In the genomic region with DNA sequence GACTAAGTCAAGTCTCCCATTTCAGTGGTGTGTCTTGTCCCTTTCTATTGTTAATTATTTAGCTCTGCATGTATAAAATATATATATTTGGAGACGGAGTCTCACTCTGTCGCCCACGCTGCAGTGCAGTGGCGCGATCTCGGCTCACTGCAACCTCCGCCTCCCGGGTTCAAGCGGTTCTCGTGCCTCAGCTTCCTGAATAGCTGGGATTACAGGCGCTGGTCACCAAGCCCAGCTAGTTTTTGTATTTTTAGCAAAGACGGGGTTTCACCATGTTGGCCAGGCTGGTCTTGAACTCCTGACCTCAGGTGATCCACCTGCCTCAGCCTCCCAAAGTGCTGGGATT, we compare ENCODE assay signal across 10 cellular contexts. TPM values are rescaled to one million over a fixed set of nuclear protein-coding genes. Genes with fewer than 3 reads are reported as not detected.
DNase-seq lines count a peak whose midpoint lies in the region; ATAC-seq, FAIRE-seq and TF ChIP-seq lines count a peak whose summit lies in the region.
"Not testable (repeated sequence)": the region's sequence is repeated elsewhere in the genome, so short reads cannot be mapped to it uniquely, and the experiment has no call there.
"Had no signal": no experiment of that assay in that cellular context is flagged by ENCODE, and none has a peak within 500 bp of the region (broad histone marks: within the 10 kb centered on the region; RNA-seq: fewer than 3 reads in every experiment).

No MANE protein-coding gene starts in this region.

- H4K8ac ChIP-seq in H1 (ENCODE audit: extremely low read depth, insufficient read depth, low read length) = not testable (repeated sequence)

- peaks cover 0 to 28% (median 15%) of the 10 kb centered on the region in 4 donors for H3K4me1 Mint-ChIP-seq in CD4-positive, CD25-positive, alpha-beta regulatory T cell
- H3K4me1 Mint-ChIP-seq in activated naive CD4-positive, alpha-beta T cell treated with anti-CD3 and anti-CD28 coated beads, Interleukin-2, amount 10 ng/mL, durations not matched to agents 7 days and 5 days = peaks cover 14% of the 10 kb centered on the region

- H3K4me3 Mint-ChIP-seq in CD4-positive, CD25-positive, alpha-beta regulatory T cell = peak overlapping the region; percentile 54 to 91 (median 84)
- H3K4me3 Mint-ChIP-seq in activated naive CD4-positive, alpha-beta T cell treated with anti-CD3 and anti-CD28 coated beads, Interleukin-2, amount 10 ng/mL, durations not matched to agents 7 days and 5 days = peak overlapping the region; percentile 88

- H3K79me2 ChIP-seq in H1 (ENCODE audit: control insufficient read depth in 1 of 2, insufficient read depth in 2 of 2, low read length in 2 of 2) (peaks cover 4 to 34% of the 10 kb centered on the region in 2 experiments), keratinocyte (ENCODE audit: control insufficient read depth, insufficient read depth, low read length) (peaks cover 41% of the 10 kb centered on the region), osteoblast (ENCODE audit: insufficient read depth, low read length) (peaks cover 45% of the 10 kb centered on the region)

- not testable (repeated sequence) for ATAC-seq in CD4-positive, CD25-positive, alpha-beta regulatory T cell (ENCODE audit: low read depth in 2 of 2)

- H3K18ac ChIP-seq in H1 (ENCODE audit: extremely low read depth, low read length) = not testable (repeated sequence)

- dilution Hi-C loops in keratinocyte (cut with MboI; ENCODE audit: extremely low pct_ligation_motif_present, low sequenced_read_pairs) = not testable (repeated sequence)

- TF ChIP-seq CTCF in HL-60 (IDR thresholded peaks at IDR 0.05; ENCODE audit: insufficient read depth, low read length); H1 (IDR thresholded peaks at IDR 0.05; ENCODE audit: control extremely low read depth in 1 of 3, insufficient read depth in 1 of 3, low read depth in 1 of 3, low read length in 3 of 3); keratinocyte (optimal IDR thresholded peaks at IDR 0.05 in 1 of 3, IDR thresholded peaks at IDR 0.05 in 1 of 3, conservative IDR thresholded peaks at IDR 0.05 in 1 of 3; ENCODE audit: extremely low read depth in 1 of 3, insufficient read depth in 2 of 3, low read length in 3 of 3); osteoblast (IDR thresholded peaks at IDR 0.05; ENCODE audit: extremely low read depth, low read depth, low read length); tibial artery (IDR thresholded peaks at IDR 0.05): not testable (repeated sequence)

- not testable (repeated sequence) for H3K14ac ChIP-seq in H1 (ENCODE audit: insufficient read length)

- not testable (repeated sequence) for H3K9me1 ChIP-seq in keratinocyte (ENCODE audit: control insufficient read depth, extremely low read depth, insufficient read depth, low read length)

- not testable (repeated sequence) for H3K23me2 ChIP-seq in H1 (ENCODE audit: low read depth, low read length)

- H3K4ac ChIP-seq in H1 (replicated peaks; ENCODE audit: insufficient read length, low read depth, low read length) = not testable (repeated sequence)

- not testable (repeated sequence) for H4K5ac ChIP-seq in H1 (ENCODE audit: insufficient read length, low read depth, low read length)

- not testable (repeated sequence) for H3K9me3 ChIP-seq in CD4-positive, CD25-positive, alpha-beta regulatory T cell (ENCODE audit: control insufficient read depth in 2 of 2, low read length in 2 of 2); SK-N-MC (ENCODE audit: low read depth, low read length); H1 (ENCODE audit: insufficient read depth in 2 of 2, low read depth in 1 of 2, low read length in 1 of 2); keratinocyte (ENCODE audit: control insufficient read depth, low read depth, low read length); osteoblast (ENCODE audit: low read depth, low read length); tibial artery

- not testable (repeated sequence) for TF ChIP-seq EP300 in H1 (IDR thresholded peaks at IDR 0.05; ENCODE audit: borderline replicate concordance in 1 of 2, low read depth in 2 of 2, low read length in 2 of 2)

- TF ChIP-seq RAD21 in H1 (IDR thresholded peaks at IDR 0.05 in 1 of 2, conservative IDR thresholded peaks at IDR 0.05 in 1 of 2; ENCODE audit: low read depth in 2 of 2, low read length in 2 of 2) = not testable (repeated sequence)

- H3K27ac ChIP-seq in CD4-positive, CD25-positive, alpha-beta regulatory T cell (ENCODE audit: insufficient read depth, low read length, poor library complexity, severe bottlenecking); SK-N-MC; H1 (ENCODE audit: low read depth, low read length); osteoblast (ENCODE audit: low read depth, low read length); tibial artery: not testable (repeated sequence)
- H3K27ac ChIP-seq in HL-60 (replicated peaks) (peak overlapping the region; percentile 3; the same call in 1 of the 2 replicates), keratinocyte (ENCODE audit: control insufficient read depth, insufficient read depth, low read length) (peak overlapping the region; percentile 39)

- not testable (repeated sequence) for TF ChIP-seq POLR2A in H1 (IDR thresholded peaks at IDR 0.05; ENCODE audit: control extremely low read depth in 1 of 2, low read depth in 2 of 2, low read length in 2 of 2)

- not testable (repeated sequence) for DNase-seq in CD4-positive, CD25-positive, alpha-beta regulatory T cell; HL-60 (ENCODE audit: low read depth in 1 of 2, low spot score in 1 of 2); SK-N-MC (ENCODE audit: low read depth, low spot score); activated naive CD4-positive, alpha-beta T cell treated with anti-CD3 and anti-CD28 coated beads, Interleukin-2, amount 10 ng/mL, durations not matched to agents 7 days and 5 days; H1 (ENCODE audit: low read depth in 1 of 2, low spot score in 2 of 2); keratinocyte (ENCODE audit: low read depth, low spot score); osteoblast (ENCODE audit: insufficient read length, low spot score, missing footprints)
- peak in 1 of 2 donors; percentile 43 for DNase-seq in tibial artery

- H3K23ac ChIP-seq in H1 (ENCODE audit: insufficient read length) = not testable (repeated sequence)

- POLR2A ChIA-PET in H1 (lab: Charles Lee; ENCODE audit: partially characterized antibody) = interaction anchor here (1.3 to 1.7 kb wide), 2 partner anchors 12 to 41 kb away, joined by 3 to 7 read pairs; no protein-coding TSS in a partner anchor

- H2BK12ac ChIP-seq in H1 (ENCODE audit: low read depth, low read length) = not testable (repeated sequence)

- FAIRE-seq in H1 (lab: Jason Lieb, UNC); keratinocyte (lab: Jason Lieb, UNC): not testable (repeated sequence)

- H2AFZ ChIP-seq in H1 (ENCODE audit: low read length) (peak overlapping the region; percentile 98), keratinocyte (ENCODE audit: control insufficient read depth, low read length) (peak overlapping the region; percentile 72), osteoblast (ENCODE audit: low read length) (peak overlapping the region; percentile 65)

- not testable (repeated sequence) for H3K27ac Mint-ChIP-seq in CD4-positive, CD25-positive, alpha-beta regulatory T cell; activated naive CD4-positive, alpha-beta T cell treated with anti-CD3 and anti-CD28 coated beads, Interleukin-2, amount 10 ng/mL, durations not matched to agents 7 days and 5 days

- not testable (repeated sequence) for H3K9me3 Mint-ChIP-seq in CD4-positive, CD25-positive, alpha-beta regulatory T cell; activated naive CD4-positive, alpha-beta T cell treated with anti-CD3 and anti-CD28 coated beads, Interleukin-2, amount 10 ng/mL, durations not matched to agents 7 days and 5 days

- H3K79me1 ChIP-seq in H1 (ENCODE audit: low read depth, low read length) = not testable (repeated sequence)

- peaks cover 17% of the 10 kb centered on the region for H3K4me1 ChIP-seq in CD4-positive, CD25-positive, alpha-beta regulatory T cell (ENCODE audit: control insufficient read depth, insufficient read depth, low read length, poor library complexity, severe bottlenecking)
- not testable (repeated sequence) for H3K4me1 ChIP-seq in H1 (replicated peaks in 1 of 4; ENCODE audit: control insufficient read depth in 3 of 4, insufficient read depth in 4 of 4, low read length in 3 of 4); keratinocyte (ENCODE audit: control insufficient read depth, extremely low read depth, insufficient read depth, low read length); osteoblast (ENCODE audit: insufficient read depth, low read length)
- H3K4me1 ChIP-seq in tibial artery = peaks cover 4 to 35% (median 19%) of the 10 kb centered on the region in 4 donors

- CTCF ChIA-PET in activated naive CD4-positive, alpha-beta T cell treated with anti-CD3 and anti-CD28 coated beads, Interleukin-2, amount 10 ng/mL, durations not matched to agents 7 days and 5 days (lab: Charles Lee) = interaction anchor here (0.8 to 2.3 kb wide), 7 partner anchors 10 to 113 kb away, joined by 3 to 10 read pairs (median 3); no protein-coding TSS in a partner anchor
- CTCF ChIA-PET in H1 (lab: Charles Lee; ENCODE audit: partially characterized antibody) = interaction anchor here (0.5 to 8.7 kb wide), 18 partner anchors 10 to 140 kb away, joined by 3 to 47 read pairs (median 6); no protein-coding TSS in a partner anchor

- H4K20me1 ChIP-seq in H1 (replicated peaks in 1 of 2; ENCODE audit: control insufficient read depth in 1 of 2, insufficient read depth in 2 of 2, low read length in 2 of 2); keratinocyte (ENCODE audit: control insufficient read depth, extremely low read depth, insufficient read depth, low read length): not testable (repeated sequence)
- H4K20me1 ChIP-seq in osteoblast (ENCODE audit: insufficient read depth, low read length) = peaks cover 24% of the 10 kb centered on the region

- WGBS in H1 (ENCODE audit: extremely low coverage in 1 of 2, insufficient coverage in 1 of 2, insufficient read length in 1 of 2, insufficient replicate concordance in 2 of 2, low coverage in 1 of 2, low lambda C conversion rate in 2 of 2, missing lambda C conversion rate in 1 of 2), 2 experiments = 83% methylated on average over 12 of the region's 12 CpGs; no CpG with 5 or more reads in 1 of the 2 experiments

- H2BK20ac ChIP-seq in H1 (ENCODE audit: low read length) = not testable (repeated sequence)

- peak overlapping the region; percentile 80 to 86 for H3K4me2 ChIP-seq in H1 (ENCODE audit: insufficient read depth in 1 of 2, low read depth in 2 of 2, low read length in 2 of 2)
- peak overlapping the region; percentile 65 for H3K4me2 ChIP-seq in keratinocyte (ENCODE audit: control insufficient read depth, extremely low read depth, insufficient read depth, low read depth, low read length)
- peak overlapping the region; percentile 100 for H3K4me2 ChIP-seq in osteoblast (ENCODE audit: insufficient read depth, low read length)

- H2BK15ac ChIP-seq in H1 (ENCODE audit: low read length) = not testable (repeated sequence)

- not testable (repeated sequence) for H2AK5ac ChIP-seq in H1 (ENCODE audit: low read depth, low read length)

- peak overlapping the region; percentile 65 for H3K4me3 ChIP-seq in CD4-positive, CD25-positive, alpha-beta regulatory T cell (ENCODE audit: low read depth, low read length)
- peak overlapping the region; percentile 34 for H3K4me3 ChIP-seq in HL-60 (replicated peaks; ENCODE audit: insufficient read depth, low read length)
- H3K4me3 ChIP-seq in SK-N-MC = peak overlapping the region; percentile 82
- peak overlapping the region in 3 of 4 experiments; percentile 92 to 98 (median 97); a peak in 4 of 8 replicates for H3K4me3 ChIP-seq in H1 (ENCODE audit: extremely low read depth in 1 of 4, insufficient read depth in 2 of 4, low read depth in 3 of 4, low read length in 4 of 4)
- peak overlapping the region in 1 of 3 experiments; percentile 100 for H3K4me3 ChIP-seq in keratinocyte (ENCODE audit: control insufficient read depth in 2 of 3, extremely low read depth in 1 of 3, insufficient read depth in 2 of 3, low read depth in 1 of 3, low read length in 3 of 3)
- peak overlapping the region; percentile 83 for H3K4me3 ChIP-seq in osteoblast (ENCODE audit: insufficient read depth, low read length)
- peak overlapping the region; percentile 75 to 82 for H3K4me3 ChIP-seq in tibial artery

- intact Hi-C loops in tibial artery (cut with DNase I; ENCODE audit: low total_unique reads) = loop anchor here (5.0 kb wide), 2 partner anchors 75 to 360 kb away; a partner anchor contains a TSS

- H4K91ac ChIP-seq in H1 (replicated peaks; ENCODE audit: insufficient read length, low read length) = not testable (repeated sequence)

- not testable (repeated sequence) for H3K56ac ChIP-seq in H1 (replicated peaks; ENCODE audit: insufficient read length, low read depth, low read length)

- not testable (repeated sequence) for H3K36me3 ChIP-seq in CD4-positive, CD25-positive, alpha-beta regulatory T cell (ENCODE audit: control insufficient read depth, insufficient read depth, low read length); SK-N-MC (ENCODE audit: insufficient read depth, low read length); H1 (ENCODE audit: control insufficient read depth in 2 of 4, insufficient read depth in 4 of 4, low read length in 3 of 4); keratinocyte (ENCODE audit: control insufficient read depth in 2 of 2, extremely low read depth in 1 of 2, insufficient read depth in 2 of 2, low read length in 2 of 2); osteoblast (ENCODE audit: insufficient read depth, low read length)
- H3K36me3 ChIP-seq in tibial artery = peaks cover 0 to 15% (median 13%) of the 10 kb centered on the region in 3 donors

- not testable (repeated sequence) for H3K27me3 Mint-ChIP-seq in CD4-positive, CD25-positive, alpha-beta regulatory T cell
- H3K27me3 Mint-ChIP-seq in activated naive CD4-positive, alpha-beta T cell treated with anti-CD3 and anti-CD28 coated beads, Interleukin-2, amount 10 ng/mL, durations not matched to agents 7 days and 5 days = peaks cover 27% of the 10 kb centered on the region

- H2BK120ac ChIP-seq in H1 (replicated peaks; ENCODE audit: low read depth, low read length) = not testable (repeated sequence)

- H2BK5ac ChIP-seq in H1 (ENCODE audit: low read depth, low read length) = not testable (repeated sequence)

- not testable (repeated sequence) for H3K36me3 Mint-ChIP-seq in CD4-positive, CD25-positive, alpha-beta regulatory T cell; activated naive CD4-positive, alpha-beta T cell treated with anti-CD3 and anti-CD28 coated beads, Interleukin-2, amount 10 ng/mL, durations not matched to agents 7 days and 5 days

- not testable (repeated sequence) for H3K27me3 ChIP-seq in CD4-positive, CD25-positive, alpha-beta regulatory T cell (ENCODE audit: control insufficient read depth, insufficient read depth, low read length); HL-60 (ENCODE audit: insufficient read depth, poor library complexity, severe bottlenecking); H1 (replicated peaks in 1 of 4; ENCODE audit: control insufficient read depth in 3 of 4, extremely low read depth in 1 of 4, insufficient read depth in 3 of 4, low read length in 3 of 4); keratinocyte (ENCODE audit: control insufficient read depth, extremely low read depth, insufficient read depth, low read length); osteoblast (ENCODE audit: insufficient read depth, low read length)
- peaks cover 0 to 16% of the 10 kb centered on the region in 2 donors for H3K27me3 ChIP-seq in tibial artery

- H3K9ac ChIP-seq in SK-N-MC (ENCODE audit: insufficient read length); H1 (replicated peaks in 1 of 4; ENCODE audit: extremely low read depth in 1 of 4, low read depth in 3 of 4, low read length in 3 of 4): not testable (repeated sequence)
- H3K9ac ChIP-seq in keratinocyte (ENCODE audit: control insufficient read depth, extremely low read depth, insufficient read depth, low read length) = peak overlapping the region; percentile 98

RNA-seq across cellular contexts. Expression of a gene that starts 6.4 kb away (rescaled TPM):
- 0.37 TPM for total RNA-seq in CD4-positive, CD25-positive, alpha-beta regulatory T cell
- polyA plus RNA-seq in CD4-positive, CD25-positive, alpha-beta regulatory T cell = under 1 TPM in 2 of 4 donors, not detected in 2; 0.11 to 0.14 TPM
- total RNA-seq in H1 (2021; fragmentation: NEBNext Ultra II Directional; extraction: Animal tissue kit (Norgen Biotek cat#: 25700)) = not detected in 2 replicates
- polyA plus RNA-seq in H1 (2011; rRNA removed) (not detected in 2 replicates), keratinocyte (0.06 to 0.10 TPM (median 0.09 TPM) in 3 replicates)
- polyA plus RNA-seq in H1 (2011; cell fraction: cytosol; rRNA removed) = 0.03 TPM
- not detected for polyA plus RNA-seq in H1 (2011; cell fraction: nucleus; rRNA removed)
- polyA plus RNA-seq in H1 (2012, experiment 1 of 2) = not detected in 4 replicates
- not detected for polyA plus RNA-seq in H1 (2012, experiment 2 of 2)
- polyA plus RNA-seq in H1 (2013, experiment 1 of 2) = under 0.01 TPM
- 0.02 TPM for polyA plus RNA-seq in H1 (2013, experiment 2 of 2)
- 0.16 TPM in 1 of 2 replicates, not detected in the other for polyA minus RNA-seq in H1 (2011; rRNA and poly(A)+ RNA removed)
- not detected for polyA minus RNA-seq in H1 (2011; cell fraction: cytosol; rRNA and poly(A)+ RNA removed)
- polyA minus RNA-seq in H1 (2011; cell fraction: nucleus; rRNA and poly(A)+ RNA removed) = 0.20 TPM
- polyA plus RNA-seq in keratinocyte (2011; ENCODE audit: low read depth) = not detected
- 0.04 and 0.06 TPM in 2 replicates for polyA plus RNA-seq in keratinocyte (2011; cell fraction: cytosol; rRNA removed)
- polyA plus RNA-seq in keratinocyte (2011; cell fraction: nucleus; rRNA removed) = 0.19 and 0.20 TPM in 2 replicates
- polyA plus RNA-seq in keratinocyte (2012; ENCODE audit: low replicate concordance) = 0.08 and 0.37 TPM in 2 replicates
- polyA minus RNA-seq in keratinocyte = 0.10 TPM in 2 of 3 replicates, not detected in the other
- not detected for polyA minus RNA-seq in keratinocyte (2011; cell fraction: cytosol; rRNA and poly(A)+ RNA removed)
- polyA minus RNA-seq in keratinocyte (2011; cell fraction: nucleus; rRNA and poly(A)+ RNA removed) = 0.11 TPM in 1 of 2 replicates, not detected in the other
- 0.29 and 1.1 TPM in 2 replicates for total RNA-seq in osteoblast
- total RNA-seq: HT-29 had no signal

RNA-seq across cellular contexts. Expression of a gene that starts 20.5 kb away (rescaled TPM):
- total RNA-seq in CD4-positive, CD25-positive, alpha-beta regulatory T cell = not detected
- not detected for polyA plus RNA-seq in CD4-positive, CD25-positive, alpha-beta regulatory T cell
- total RNA-seq in H1 (2021; fragmentation: NEBNext Ultra II Directional; extraction: Animal tissue kit (Norgen Biotek cat#: 25700)) = not detected in 2 replicates
- polyA plus RNA-seq in H1 (2011; rRNA removed) (not detected in 2 replicates), keratinocyte (not detected in 3 replicates)
- not detected for polyA plus RNA-seq in H1 (2011; cell fraction: cytosol; rRNA removed)
- polyA plus RNA-seq in H1 (2011; cell fraction: nucleus; rRNA removed) = not detected
- polyA plus RNA-seq in H1 (2012, experiment 1 of 2) = not detected in 4 replicates
- not detected for polyA plus RNA-seq in H1 (2012, experiment 2 of 2)
- not detected for polyA plus RNA-seq in H1 (2013, experiment 1 of 2)
- not detected for polyA plus RNA-seq in H1 (2013, experiment 2 of 2)
- not detected in 2 replicates for polyA minus RNA-seq in H1 (2011; rRNA and poly(A)+ RNA removed)
- not detected for polyA minus RNA-seq in H1 (2011; cell fraction: cytosol; rRNA and poly(A)+ RNA removed)
- polyA minus RNA-seq in H1 (2011; cell fraction: nucleus; rRNA and poly(A)+ RNA removed) = not detected
- not detected for polyA plus RNA-seq in keratinocyte (2011; ENCODE audit: low read depth)
- polyA plus RNA-seq in keratinocyte (2011; cell fraction: cytosol; rRNA removed) = not detected in 2 replicates
- polyA plus RNA-seq in keratinocyte (2011; cell fraction: nucleus; rRNA removed) = not detected in 2 replicates
- polyA plus RNA-seq in keratinocyte (2012; ENCODE audit: low replicate concordance) = not detected in 2 replicates
- polyA minus RNA-seq in keratinocyte = not detected in 3 replicates
- polyA minus RNA-seq in keratinocyte (2011; cell fraction: cytosol; rRNA and poly(A)+ RNA removed) = not detected
- not detected in 2 replicates for polyA minus RNA-seq in keratinocyte (2011; cell fraction: nucleus; rRNA and poly(A)+ RNA removed)
- not detected in 2 replicates for total RNA-seq in osteoblast
- total RNA-seq: HT-29, mucosa of descending colon had no signal
